9 cellular contexts compared by ENCODE assay signal in the genomic region with DNA sequence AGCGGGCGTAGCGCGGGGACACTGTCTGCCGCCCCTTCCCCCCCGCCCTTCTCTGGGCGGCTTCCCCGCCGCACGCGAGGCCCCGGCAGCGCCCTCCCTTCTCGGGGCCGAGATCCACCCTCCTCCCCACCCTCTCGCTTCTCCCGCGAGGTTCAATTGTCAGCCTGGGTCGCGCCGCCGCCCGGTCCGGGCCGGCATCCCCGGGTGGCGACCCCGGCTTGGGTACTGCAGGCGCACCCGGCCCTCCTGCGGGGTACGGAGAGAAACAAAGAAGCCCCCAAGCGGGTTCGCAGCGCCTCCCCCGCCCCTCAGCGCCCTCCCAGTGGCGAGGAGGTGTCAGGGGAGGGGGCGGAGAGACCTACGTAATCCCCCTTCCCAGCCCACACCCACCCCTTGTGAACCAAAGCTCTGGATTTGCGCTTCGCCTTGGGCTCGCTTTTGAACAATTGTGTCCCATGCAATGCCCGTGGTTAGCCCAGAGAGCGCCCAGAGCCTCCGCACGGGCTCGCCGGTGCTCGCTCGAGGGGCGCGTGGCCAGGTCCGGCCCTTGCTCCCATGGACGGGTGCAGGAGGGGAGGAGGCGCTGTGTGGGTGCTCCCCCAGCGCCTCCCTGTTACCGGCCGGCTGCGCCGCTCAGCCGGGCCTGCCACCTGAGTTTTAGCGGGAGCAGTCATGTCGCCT. TPM values are rescaled to one million over a fixed set of nuclear protein-coding genes. Genes with fewer than 3 reads are reported as not detected.
A peak's percentile ranks its signal among the peaks of the same experiment; 100 is the strongest.
DNase-seq lines count a peak whose midpoint lies in the region; ATAC-seq, FAIRE-seq and TF ChIP-seq lines count a peak whose summit lies in the region.
"Had no signal": no experiment of that assay in that cellular context is flagged by ENCODE, and none has a peak within 500 bp of the region (broad histone marks: within the 10 kb centered on the region; RNA-seq: fewer than 3 reads in every experiment).

No MANE protein-coding gene starts in this region.

- H3K4me1 Mint-ChIP-seq in activated CD4-positive, alpha-beta T cell treated with anti-CD3 and anti-CD28 coated beads for 36 hours, result peaks cover 8% of the 10 kb centered on the region
- peaks cover 8% of the 10 kb centered on the region for H3K4me1 Mint-ChIP-seq in MCF 10A (ENCODE audit: insufficient read depth, unreplicated experiment)

- CTCF ChIA-PET in activated CD4-positive, alpha-beta T cell treated with anti-CD3 and anti-CD28 coated beads for 36 hours (lab: Charles Lee), result no interaction called here
- CTCF ChIA-PET in MCF 10A (lab: Yijun Ruan, JAX), result interaction anchor here (0.6 kb wide), 1 partner anchor 36 kb away, joined by 3 read pairs; no protein-coding TSS in a partner anchor

- no TSS peak for BruUV-seq in MCF 10A (replicated peaks; lab: Mats Ljungman, UMichigan)

- FAIRE-seq in urothelium cell line (lab: Jason Lieb, UNC), result no peak

- H3K27me3 Mint-ChIP-seq in activated CD4-positive, alpha-beta T cell treated with anti-CD3 and anti-CD28 coated beads for 36 hours, result peaks cover 59% of the 10 kb centered on the region
- peaks cover 75% of the 10 kb centered on the region for H3K27me3 Mint-ChIP-seq in MCF 10A (ENCODE audit: insufficient read depth, unreplicated experiment)

- no peak for TF ChIP-seq CTCF in MCF 10A (IDR thresholded peaks at IDR 0.05; ENCODE audit: unreplicated experiment)

- POLR2A ChIA-PET in activated CD4-positive, alpha-beta T cell treated with anti-CD3 and anti-CD28 coated beads for 36 hours (lab: Charles Lee), result no interaction called here
- POLR2A ChIA-PET in MCF 10A (lab: Yijun Ruan, JAX), result no interaction called here

- H3K9me3 Mint-ChIP-seq in activated CD4-positive, alpha-beta T cell treated with anti-CD3 and anti-CD28 coated beads for 36 hours (ENCODE audit: low read depth), result no peaks in the 10 kb centered on the region
- H3K9me3 Mint-ChIP-seq in MCF 10A (ENCODE audit: unreplicated experiment), result no peaks in the 10 kb centered on the region

- no peaks in the 10 kb centered on the region for H3K36me3 Mint-ChIP-seq in activated CD4-positive, alpha-beta T cell treated with anti-CD3 and anti-CD28 coated beads for 36 hours (ENCODE audit: low read depth)
- H3K36me3 Mint-ChIP-seq in MCF 10A (ENCODE audit: insufficient read depth, unreplicated experiment), result no peaks in the 10 kb centered on the region

- ATAC-seq in activated CD4-positive, alpha-beta T cell treated with anti-CD3 and anti-CD28 coated beads for 36 hours, result peak; percentile 26
- no peak for ATAC-seq in GM21447 (IDR thresholded peaks at IDR 0.05; ENCODE audit: unreplicated experiment)

- H3K27ac Mint-ChIP-seq in activated CD4-positive, alpha-beta T cell treated with anti-CD3 and anti-CD28 coated beads for 36 hours, result no peak overlapping the region
- H3K27ac Mint-ChIP-seq in MCF 10A (ENCODE audit: low read depth, unreplicated experiment), result no peak overlapping the region

- DNase-seq in activated CD4-positive, alpha-beta T cell treated with anti-CD3 and anti-CD28 coated beads for 36 hours, result peak; percentile 15
- no peak for DNase-seq in activated CD4-positive, alpha-beta T cell treated with anti-CD3 and anti-CD28 coated beads, Interleukin-2, amount 50 U/mL, for 1 hour
- peak; percentile 46 for DNase-seq in MCF 10A (ENCODE audit: unreplicated experiment)
- peak; percentile 91 for DNase-seq in left kidney (ENCODE audit: low read depth, low spot score)
- peak; percentile 46 for DNase-seq in urothelium cell line (ENCODE audit: low spot score)
- no peak for DNase-seq in activated effector memory CD4-positive, alpha-beta T cell treated with anti-CD3 and anti-CD28 coated beads, Interleukin-2, amount 50 U/mL, for 16 hours
- DNase-seq in SKM-1 treated with dmso at 0.1 percent for 144 hours (lab: John Stamatoyannopoulos, UW; ENCODE audit: unreplicated experiment), result no peak
- DNase-seq: DND-41 had no signal

- H3K4me3 Mint-ChIP-seq in activated CD4-positive, alpha-beta T cell treated with anti-CD3 and anti-CD28 coated beads for 36 hours, result no peak overlapping the region
- H3K4me3 Mint-ChIP-seq in MCF 10A (ENCODE audit: unreplicated experiment), result peak overlapping the region; percentile 53

- intact Hi-C loops in activated CD4-positive, alpha-beta T cell treated with anti-CD3 and anti-CD28 coated beads for 36 hours (cut with DNase I, micrococcal nuclease), result no loop called here
- intact Hi-C loops in MCF 10A (cut with micrococcal nuclease), result no loop called here

RNA-seq across cellular contexts. Expression of gene HECW1, which starts 0.6 kb away (rescaled TPM):
- not detected for total RNA-seq in activated CD4-positive, alpha-beta T cell treated with anti-CD3 and anti-CD28 coated beads for 36 hours
- 0.27 TPM in 1 of 2 replicates, not detected in the other for total RNA-seq in MCF 10A (2022)

Comparison
In these comparisons a context has a peak if more than half of its experiments do, and no peak if none do; other contexts are left out.
1. DNase-seq: peak in activated CD4-positive, alpha-beta T cell treated with anti-CD3 and anti-CD28 coated beads for 36 hours (single experiment), MCF 10A (single experiment), left kidney (single experiment) and urothelium cell line (single experiment); none in activated CD4-positive, alpha-beta T cell treated with anti-CD3 and anti-CD28 coated beads, Interleukin-2, amount 50 U/mL, for 1 hour (single experiment), activated effector memory CD4-positive, alpha-beta T cell treated with anti-CD3 and anti-CD28 coated beads, Interleukin-2, amount 50 U/mL, for 16 hours (single experiment) and SKM-1 treated with dmso at 0.1 percent for 144 hours (single experiment).